Comparison of ENCODE assay signal across 6 cellular contexts in the genomic region with DNA sequence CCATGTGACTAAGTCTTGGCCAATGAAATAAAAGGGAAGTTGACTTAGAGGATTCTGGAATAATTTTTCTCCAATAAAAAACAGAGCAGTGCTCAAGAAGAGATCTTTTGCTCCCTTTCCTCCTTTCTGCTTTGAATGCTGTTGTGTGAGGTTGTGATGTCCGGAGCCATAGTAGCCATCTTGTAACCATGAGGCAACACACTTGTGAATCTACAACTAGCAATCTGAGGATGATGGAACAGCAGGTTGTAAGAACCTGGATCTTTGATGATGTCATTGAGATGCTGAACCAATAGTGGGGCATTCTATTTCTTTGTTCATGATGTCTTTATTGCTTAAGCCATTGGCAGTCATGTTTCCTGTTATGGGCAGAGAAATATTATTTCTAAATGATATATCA.
"Had no signal": no experiment of that assay in that cellular context is flagged by ENCODE, and none has a peak within 500 bp of the region (broad histone marks: within the 10 kb centered on the region; RNA-seq: fewer than 3 reads in every experiment).

No MANE protein-coding gene starts in this region.

- H3K9ac ChIP-seq: KMS-11 had no signal

- FAIRE-seq: HTR-8/SVneo had no signal

- H3K27ac ChIP-seq: HL-60, KMS-11 had no signal

- H3K4me2 ChIP-seq: KMS-11 had no signal

- DNase-seq: IMR-90, KBM-7, KG1 had no signal
